In genomic region chr5:120255214-120255613, GRCh38 we compare ENCODE assay signal across 13 cellular contexts.
"Had no signal": no experiment of that assay in that cellular context is flagged by ENCODE, and none has a peak within 500 bp of the region (broad histone marks: within the 10 kb centered on the region; RNA-seq: fewer than 3 reads in every experiment).

No MANE protein-coding gene starts in this region.

- DNase-seq: activated CD4-positive, alpha-beta memory T cell treated with anti-CD3 and anti-CD28 coated beads for 36 hours; activated effector memory CD4-positive, alpha-beta T cell treated with Interleukin-2 at 50 U/mL for 16 hours; activated naive CD4-positive, alpha-beta T cell treated with anti-CD3 and anti-CD28 coated beads, Interleukin-2, amount 50 U/mL, for 16 hours; activated T-cell treated with anti-CD3 and anti-CD28 coated beads, Interleukin-2, amount 50 U/mL, for 24 hours; caudate nucleus; islet precursor cell; midbrain; stimulated activated CD4-positive, alpha-beta T cell treated with anti-CD3 and anti-CD28 coated beads, Interleukin-2, amount 100 ng/mL, for 48 hours; stimulated activated naive B cell treated with anti-CD40 and anti-IgM and Interleukin-4, amounts not matched to agents 10 μg/mL and 1 μg/mL and 100 μg/mL, for 72 hours; thyroid gland had no signal

- H3K4me3 ChIP-seq: lung, right atrium auricular region, thyroid gland had no signal

- H3K27ac ChIP-seq: right atrium auricular region, thyroid gland, VCaP had no signal

- H3K36me3 ChIP-seq: right atrium auricular region, thyroid gland had no signal

- H3K4me1 ChIP-seq: right atrium auricular region, thyroid gland had no signal

- ATAC-seq: stimulated activated naive B cell treated with anti-CD40 and anti-IgM and Interleukin-4, amounts not matched to agents 10 μg/mL and 1 μg/mL and 100 μg/mL, for 72 hours had no signal

- H3K27me3 ChIP-seq: right atrium auricular region, thyroid gland had no signal

- H3K9me3 ChIP-seq: right atrium auricular region, thyroid gland had no signal
